In genomic region chr3:153285982-153286381, GRCh38 we compare ENCODE assay signal across 2 cellular contexts.
TF ChIP-seq lines count a peak whose summit lies in the region.

No MANE protein-coding gene starts in this region.

TF ChIP-seq in HepG2, 621 proteins besides CTCF, POLR2A, EP300 and RAD21 (continued from another document and continues in another):
- TF ChIP-seq AKNA (CRISPR knock-in tag; IDR thresholded peaks at IDR 0.05; ENCODE audit: borderline replicate concordance) (no peak), SNRNP70 (IDR thresholded peaks at IDR 0.05; ENCODE audit: low read depth, low read length) (no peak), ZGPAT (CRISPR knock-in tag; IDR thresholded peaks at IDR 0.05) (no peak), U2AF2 (IDR thresholded peaks at IDR 0.05; ENCODE audit: low read depth, low read length) (no peak), CEBPG (CRISPR knock-in tag; IDR thresholded peaks at IDR 0.05) (no peak), CHD2 (IDR thresholded peaks at IDR 0.05; ENCODE audit: low read depth, low read length) (no peak), ZFP36 (IDR thresholded peaks at IDR 0.05; ENCODE audit: borderline replicate concordance, low read depth, low read length, partially characterized antibody) (no peak), MTA1 (CRISPR knock-in tag; IDR thresholded peaks at IDR 0.05; ENCODE audit: borderline replicate concordance) (no peak)
- TF ChIP-seq, protein P1, sequence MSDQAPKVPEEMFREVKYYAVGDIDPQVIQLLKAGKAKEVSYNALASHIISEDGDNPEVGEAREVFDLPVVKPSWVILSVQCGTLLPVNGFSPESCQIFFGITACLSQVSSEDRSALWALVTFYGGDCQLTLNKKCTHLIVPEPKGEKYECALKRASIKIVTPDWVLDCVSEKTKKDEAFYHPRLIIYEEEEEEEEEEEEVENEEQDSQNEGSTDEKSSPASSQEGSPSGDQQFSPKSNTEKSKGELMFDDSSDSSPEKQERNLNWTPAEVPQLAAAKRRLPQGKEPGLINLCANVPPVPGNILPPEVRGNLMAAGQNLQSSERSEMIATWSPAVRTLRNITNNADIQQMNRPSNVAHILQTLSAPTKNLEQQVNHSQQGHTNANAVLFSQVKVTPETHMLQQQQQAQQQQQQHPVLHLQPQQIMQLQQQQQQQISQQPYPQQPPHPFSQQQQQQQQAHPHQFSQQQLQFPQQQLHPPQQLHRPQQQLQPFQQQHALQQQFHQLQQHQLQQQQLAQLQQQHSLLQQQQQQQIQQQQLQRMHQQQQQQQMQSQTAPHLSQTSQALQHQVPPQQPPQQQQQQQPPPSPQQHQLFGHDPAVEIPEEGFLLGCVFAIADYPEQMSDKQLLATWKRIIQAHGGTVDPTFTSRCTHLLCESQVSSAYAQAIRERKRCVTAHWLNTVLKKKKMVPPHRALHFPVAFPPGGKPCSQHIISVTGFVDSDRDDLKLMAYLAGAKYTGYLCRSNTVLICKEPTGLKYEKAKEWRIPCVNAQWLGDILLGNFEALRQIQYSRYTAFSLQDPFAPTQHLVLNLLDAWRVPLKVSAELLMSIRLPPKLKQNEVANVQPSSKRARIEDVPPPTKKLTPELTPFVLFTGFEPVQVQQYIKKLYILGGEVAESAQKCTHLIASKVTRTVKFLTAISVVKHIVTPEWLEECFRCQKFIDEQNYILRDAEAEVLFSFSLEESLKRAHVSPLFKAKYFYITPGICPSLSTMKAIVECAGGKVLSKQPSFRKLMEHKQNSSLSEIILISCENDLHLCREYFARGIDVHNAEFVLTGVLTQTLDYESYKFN (CRISPR knock-in tag; conservative IDR thresholded peaks at IDR 0.05), result no peak

TF ChIP-seq in GM12878, 131 proteins besides CTCF, POLR2A, EP300 and RAD21 (continued from another document):
- no peak for TF ChIP-seq NKRF (conservative IDR thresholded peaks at IDR 0.05)
- TF ChIP-seq, protein P2, sequence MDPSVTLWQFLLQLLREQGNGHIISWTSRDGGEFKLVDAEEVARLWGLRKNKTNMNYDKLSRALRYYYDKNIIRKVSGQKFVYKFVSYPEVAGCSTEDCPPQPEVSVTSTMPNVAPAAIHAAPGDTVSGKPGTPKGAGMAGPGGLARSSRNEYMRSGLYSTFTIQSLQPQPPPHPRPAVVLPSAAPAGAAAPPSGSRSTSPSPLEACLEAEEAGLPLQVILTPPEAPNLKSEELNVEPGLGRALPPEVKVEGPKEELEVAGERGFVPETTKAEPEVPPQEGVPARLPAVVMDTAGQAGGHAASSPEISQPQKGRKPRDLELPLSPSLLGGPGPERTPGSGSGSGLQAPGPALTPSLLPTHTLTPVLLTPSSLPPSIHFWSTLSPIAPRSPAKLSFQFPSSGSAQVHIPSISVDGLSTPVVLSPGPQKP (IDR thresholded peaks at IDR 0.05; ENCODE audit: low read depth, low read length), result no peak
- TF ChIP-seq HCFC1 (IDR thresholded peaks at IDR 0.05; ENCODE audit: low read length), result no peak
- TF ChIP-seq, protein P3, sequence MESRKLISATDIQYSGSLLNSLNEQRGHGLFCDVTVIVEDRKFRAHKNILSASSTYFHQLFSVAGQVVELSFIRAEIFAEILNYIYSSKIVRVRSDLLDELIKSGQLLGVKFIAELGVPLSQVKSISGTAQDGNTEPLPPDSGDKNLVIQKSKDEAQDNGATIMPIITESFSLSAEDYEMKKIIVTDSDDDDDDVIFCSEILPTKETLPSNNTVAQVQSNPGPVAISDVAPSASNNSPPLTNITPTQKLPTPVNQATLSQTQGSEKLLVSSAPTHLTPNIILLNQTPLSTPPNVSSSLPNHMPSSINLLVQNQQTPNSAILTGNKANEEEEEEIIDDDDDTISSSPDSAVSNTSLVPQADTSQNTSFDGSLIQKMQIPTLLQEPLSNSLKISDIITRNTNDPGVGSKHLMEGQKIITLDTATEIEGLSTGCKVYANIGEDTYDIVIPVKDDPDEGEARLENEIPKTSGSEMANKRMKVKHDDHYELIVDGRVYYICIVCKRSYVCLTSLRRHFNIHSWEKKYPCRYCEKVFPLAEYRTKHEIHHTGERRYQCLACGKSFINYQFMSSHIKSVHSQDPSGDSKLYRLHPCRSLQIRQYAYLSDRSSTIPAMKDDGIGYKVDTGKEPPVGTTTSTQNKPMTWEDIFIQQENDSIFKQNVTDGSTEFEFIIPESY (IDR thresholded peaks at IDR 0.05), result no peak
- no peak for TF ChIP-seq MXI1 (IDR thresholded peaks at IDR 0.05; ENCODE audit: low read depth, low read length)
- no peak for TF ChIP-seq SMAD1 (IDR thresholded peaks at IDR 0.05; ENCODE audit: low read depth, partially characterized antibody)
- TF ChIP-seq CREB1 (IDR thresholded peaks at IDR 0.05; ENCODE audit: low read depth), result no peak
- no peak for TF ChIP-seq MEF2B (IDR thresholded peaks at IDR 0.05; ENCODE audit: partially characterized antibody, poor library complexity, severe bottlenecking)
- no peak for TF ChIP-seq ZSCAN29 (IDR thresholded peaks at IDR 0.05)
